ENCODE assay signal across 8 cellular contexts in genomic region chr2:127293758-127294562, GRCh38. TPM values are rescaled to one million over a fixed set of nuclear protein-coding genes. Genes with fewer than 3 reads are reported as not detected.
DNase-seq lines count a peak whose midpoint lies in the region; ATAC-seq lines count a peak whose summit lies in the region.

ERCC3 (minus strand) TSS chr2:127294144; CDS start chr2:127294081, 63 bp downstream.

- peaks cover 12% of the 10 kb centered on the region for H3K79me2 ChIP-seq in mesendoderm (ENCODE audit: control insufficient read depth, insufficient read depth, low read length)

- no peak within 1 kb of the TSS for H2BK15ac ChIP-seq in mesendoderm (replicated peaks; ENCODE audit: low read depth)

- peak within 1 kb of the TSS; percentile 65 for H4K8ac ChIP-seq in mesendoderm (ENCODE audit: low read depth, low read length)

- H3K27ac ChIP-seq in mesendoderm (ENCODE audit: low read depth, low read length): no peak within 1 kb of the TSS

- no peak within 1 kb of the TSS for H3K23ac ChIP-seq in mesendoderm (ENCODE audit: low read length)

- H3K9ac ChIP-seq in endocrine pancreas (ENCODE audit: control insufficient read depth, insufficient read depth, low read length) (peak within 1 kb of the TSS; percentile 87), mesendoderm (ENCODE audit: low read length) (peak within 1 kb of the TSS; percentile 88)

- no peak within 1 kb of the TSS for H4K5ac ChIP-seq in mesendoderm (ENCODE audit: low read length)

- H2BK120ac ChIP-seq in mesendoderm (ENCODE audit: low read depth, low read length): no peak within 1 kb of the TSS

- peak within 1 kb of the TSS; percentile 96 for H3K56ac ChIP-seq in mesendoderm (ENCODE audit: low read length)

- H3K4me3 ChIP-seq in endocrine pancreas (ENCODE audit: control insufficient read depth, insufficient read depth, low read length) (peak within 1 kb of the TSS; percentile 73), mesendoderm (ENCODE audit: low read length) (peak within 1 kb of the TSS; percentile 79)

- no peaks in the 10 kb centered on the region for H3K4me1 ChIP-seq in endocrine pancreas (ENCODE audit: control insufficient read depth, insufficient read depth, low read length)
- H3K4me1 ChIP-seq in mesendoderm (ENCODE audit: control insufficient read depth, low read depth, low read length): peaks cover 2% of the 10 kb centered on the region

- H3K9me3 ChIP-seq in endocrine pancreas (ENCODE audit: control insufficient read depth, low read length): no peaks in the 10 kb centered on the region

- no CpG with 5 or more reads among the region's 55 CpGs for WGBS in mesendoderm (ENCODE audit: extremely low coverage, insufficient coverage, low lambda C conversion rate)

- H3K27me3 ChIP-seq in endocrine pancreas (ENCODE audit: control insufficient read depth, insufficient read depth, low read length) (no peaks in the 10 kb centered on the region), mesendoderm (ENCODE audit: insufficient read depth, low read length, poor library complexity) (no peaks in the 10 kb centered on the region)

- DNase-seq in CMK (ENCODE audit: low read depth): peak; percentile 61
- peak; percentile 85 for DNase-seq in HK-2 (ENCODE audit: unreplicated experiment)
- peak; percentile 66 for DNase-seq in NOMO-1 treated with dmso at 0.1 percent for 144 hours (lab: John Stamatoyannopoulos, UW; ENCODE audit: unreplicated experiment)
- DNase-seq in activated CD8-positive, alpha-beta memory T cell treated with anti-CD3 and anti-CD28 coated beads for 48 hours (ENCODE audit: low read depth in 2 of 3, low spot score in 2 of 3): peak; percentile 66 to 71 (median 68)
- DNase-seq in mesendoderm: peak; percentile 96
- DNase-seq in stimulated activated CD8-positive, alpha-beta memory T cell treated with anti-CD3 and anti-CD28 coated beads, Interleukin-12 subunit alpha, Interleukin-12 subunit beta, amount 100 ng/mL, for 4 hours (ENCODE audit: low read depth): peak; percentile 69

- H3K36me3 ChIP-seq in endocrine pancreas (ENCODE audit: control insufficient read depth, insufficient read depth, low read length) (no peaks in the 10 kb centered on the region), mesendoderm (ENCODE audit: control insufficient read depth, insufficient read depth, low read length) (peaks cover 7% of the 10 kb centered on the region)

- peak within 1 kb of the TSS; percentile 58 for H3K4ac ChIP-seq in mesendoderm (ENCODE audit: low read depth, low read length)

- H3K4me2 ChIP-seq in mesendoderm (ENCODE audit: low read length): peak within 1 kb of the TSS; percentile 30

- H2BK5ac ChIP-seq in mesendoderm (ENCODE audit: low read length): no peak within 1 kb of the TSS

- peak within 1 kb of the TSS; percentile 73 for H3K18ac ChIP-seq in mesendoderm (ENCODE audit: low read length)

- ATAC-seq in GM19455 (IDR thresholded peaks at IDR 0.05; ENCODE audit: unreplicated experiment): peak; percentile 98

- H2AK5ac ChIP-seq in mesendoderm (ENCODE audit: low read length): peak within 1 kb of the TSS; percentile 39

- H3K79me1 ChIP-seq in mesendoderm (ENCODE audit: low read length): peaks cover 6% of the 10 kb centered on the region

RNA-seq across cellular contexts. Expression of gene ERCC3, which starts in this region (rescaled TPM):
- 33.8 TPM for polyA plus RNA-seq in mesendoderm (2013, experiment 1 of 2)
- polyA plus RNA-seq in mesendoderm (2013, experiment 2 of 2): 34.2 TPM
